In genomic region chr2:122168799-122169198, GRCh38 we compare ENCODE assay signal across 1 cellular context.
TF ChIP-seq lines count a peak whose summit lies in the region.

No MANE protein-coding gene starts in this region.

TF ChIP-seq in K562, 482 proteins besides CTCF, POLR2A, EP300 and RAD21 (continued from another document):
- TF ChIP-seq CHD7 (IDR thresholded peaks at IDR 0.05; ENCODE audit: low read depth, low read length) (no peak), IRF9 (tag; IDR thresholded peaks at IDR 0.05) (no peak), ZNF644 (tag; IDR thresholded peaks at IDR 0.05; ENCODE audit: low read depth) (no peak)
